8 cellular contexts compared by ENCODE assay signal in the genomic region with DNA sequence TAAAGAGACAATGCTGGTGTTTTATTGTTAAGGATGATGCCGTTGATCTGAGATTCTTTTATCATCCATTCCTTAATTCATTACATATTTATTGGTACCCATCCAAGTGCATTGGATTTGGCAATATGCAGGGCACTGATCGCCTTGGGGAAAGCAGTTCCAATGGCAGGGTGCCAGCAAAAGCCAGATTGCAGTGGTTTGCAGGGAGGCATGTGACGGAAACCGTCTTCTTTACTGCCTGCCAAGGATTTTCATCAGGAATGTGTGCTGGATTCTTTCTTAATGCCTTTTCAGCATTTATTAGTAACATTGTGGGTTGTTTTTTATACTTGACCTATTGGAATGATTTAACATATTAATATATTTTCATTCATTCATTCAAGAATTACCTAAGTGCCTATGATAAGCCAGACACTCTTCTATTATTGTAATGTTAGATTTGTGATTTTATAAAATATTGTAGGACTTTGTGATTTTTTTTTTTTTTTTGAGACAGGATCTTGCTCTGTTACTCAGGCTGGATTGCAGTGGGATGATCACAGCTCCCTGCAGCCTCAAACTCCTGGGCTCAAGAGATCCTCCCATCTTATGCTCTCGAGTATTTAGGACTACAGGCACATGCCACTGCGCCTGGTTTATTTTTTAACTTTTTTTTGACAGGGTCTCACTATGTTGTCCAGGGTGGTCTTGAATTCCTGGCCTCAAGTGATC.
DNase-seq lines count a peak whose midpoint lies in the region; ATAC-seq and TF ChIP-seq lines count a peak whose summit lies in the region.

No MANE protein-coding gene starts in this region.

- no peaks in the 10 kb centered on the region for H3K27me3 ChIP-seq in RWPE2 (ENCODE audit: insufficient read depth, poor library complexity, severe bottlenecking)
- no peaks in the 10 kb centered on the region for H3K27me3 ChIP-seq in skeletal muscle satellite cell (ENCODE audit: control insufficient read depth, insufficient read depth, low read length)
- H3K27me3 ChIP-seq in effector memory CD4-positive, alpha-beta T cell (replicated peaks; ENCODE audit: control insufficient read depth, insufficient read depth, low read length, poor library complexity, severe bottlenecking) = no peaks in the 10 kb centered on the region
- H3K27me3 ChIP-seq in CD4-positive, alpha-beta T cell (ENCODE audit: control insufficient read depth, insufficient read depth, low read length) = no peaks in the 10 kb centered on the region

- peak overlapping the region; percentile 13 for H3K9ac ChIP-seq in skeletal muscle satellite cell (ENCODE audit: low read depth, low read length)

- no peaks in the 10 kb centered on the region for H3K36me3 Mint-ChIP-seq in CD4-positive, alpha-beta T cell (ENCODE audit: low read depth)

- POLR2A ChIA-PET in CD4-positive, alpha-beta T cell (lab: Charles Lee) = no interaction called here

- intact Hi-C loops in CD4-positive, alpha-beta T cell (cut with DNase I, micrococcal nuclease) = no loop called here

- TF ChIP-seq CTCF in RWPE2 (IDR thresholded peaks at IDR 0.05; ENCODE audit: poor library complexity, severe bottlenecking) = no peak
- TF ChIP-seq CTCF in CD4-positive, alpha-beta T cell (IDR thresholded peaks at IDR 0.05) = no peak

- peak; percentile 90 for ATAC-seq in RWPE2 (ENCODE audit: low read depth)
- ATAC-seq in HG02938 (IDR thresholded peaks at IDR 0.05; ENCODE audit: unreplicated experiment) = no peak
- no peak for ATAC-seq in CD4-positive, alpha-beta T cell (ENCODE audit: poor library complexity)

- H3K4me3 Mint-ChIP-seq in CD4-positive, alpha-beta T cell = no peak overlapping the region

- no peaks in the 10 kb centered on the region for H3K36me3 ChIP-seq in RWPE2 (ENCODE audit: low read depth)
- no peaks in the 10 kb centered on the region for H3K36me3 ChIP-seq in skeletal muscle satellite cell (ENCODE audit: insufficient read depth, low read length)
- no peaks in the 10 kb centered on the region for H3K36me3 ChIP-seq in effector memory CD4-positive, alpha-beta T cell (ENCODE audit: control insufficient read depth, insufficient read depth, low read length)

- H3K9me3 Mint-ChIP-seq in CD4-positive, alpha-beta T cell = no peaks in the 10 kb centered on the region

- peak overlapping the region; percentile 90 for H3K27ac ChIP-seq in RWPE2 (ENCODE audit: poor library complexity, severe bottlenecking)
- H3K27ac ChIP-seq in effector memory CD4-positive, alpha-beta T cell (ENCODE audit: insufficient read depth, low read length, poor library complexity, severe bottlenecking) = no peak overlapping the region
- no peak overlapping the region for H3K27ac ChIP-seq in CD4-positive, alpha-beta T cell (ENCODE audit: low read depth, low read length)

- H3K4me1 ChIP-seq in RWPE2 (ENCODE audit: insufficient read depth, poor library complexity, severe bottlenecking) = peaks cover 17% of the 10 kb centered on the region
- peaks cover 16% of the 10 kb centered on the region for H3K4me1 ChIP-seq in skeletal muscle satellite cell (ENCODE audit: control insufficient read depth, insufficient read depth, low read length)
- H3K4me1 ChIP-seq in effector memory CD4-positive, alpha-beta T cell (ENCODE audit: control insufficient read depth, insufficient read depth, low read length, poor library complexity, severe bottlenecking) = no peaks in the 10 kb centered on the region

- peaks cover 11% of the 10 kb centered on the region for H3K27me3 Mint-ChIP-seq in CD4-positive, alpha-beta T cell

- CTCF ChIA-PET in CD4-positive, alpha-beta T cell (lab: Charles Lee) = no interaction called here

- peak overlapping the region; percentile 43 for H3K4me2 ChIP-seq in skeletal muscle satellite cell (ENCODE audit: low read length)

- H3K4me3 ChIP-seq in RWPE2 (ENCODE audit: severe bottlenecking) (no peak overlapping the region), skeletal muscle satellite cell (ENCODE audit: low read length) (no peak overlapping the region)
- H3K4me3 ChIP-seq in effector memory CD4-positive, alpha-beta T cell (ENCODE audit: insufficient read depth, low read depth, low read length, poor library complexity, severe bottlenecking) = no peak overlapping the region

- no peaks in the 10 kb centered on the region for H3K4me1 Mint-ChIP-seq in CD4-positive, alpha-beta T cell (ENCODE audit: low read depth)

- H3K27ac Mint-ChIP-seq in CD4-positive, alpha-beta T cell = no peak overlapping the region

- DNase-seq in HCEC 1CT = peak; percentile 95
- peak; percentile 90 for DNase-seq in RWPE2 (ENCODE audit: low spot score)
- DNase-seq in globus pallidus (ENCODE audit: low spot score) = peak; percentile 44
- DNase-seq in DMS114 treated with DMSO at 0.1 percent for 48 hours (lab: John Stamatoyannopoulos, UW; ENCODE audit: unreplicated experiment) = no peak
- no peak for DNase-seq in effector memory CD4-positive, alpha-beta T cell
- no peak for DNase-seq in CD4-positive, alpha-beta T cell

- H3K9me3 ChIP-seq in RWPE2 (ENCODE audit: severe bottlenecking) (no peaks in the 10 kb centered on the region), skeletal muscle satellite cell (replicated peaks; ENCODE audit: low read length) (no peaks in the 10 kb centered on the region)
- no peaks in the 10 kb centered on the region for H3K9me3 ChIP-seq in effector memory CD4-positive, alpha-beta T cell (ENCODE audit: control insufficient read depth, low read length)
- no peaks in the 10 kb centered on the region for H3K9me3 ChIP-seq in CD4-positive, alpha-beta T cell (ENCODE audit: control insufficient read depth, low read length)

Comparison
In these comparisons a context has a peak if more than half of its experiments do, and no peak if none do; other contexts are left out.
1. DNase-seq: peak in HCEC 1CT (single experiment), RWPE2 (single experiment) and globus pallidus (single experiment); none in DMS114 treated with DMSO at 0.1 percent for 48 hours (single experiment), effector memory CD4-positive, alpha-beta T cell (0 of 3) and CD4-positive, alpha-beta T cell (0 of 10).